Comparison of ENCODE assay signal across 19 cellular contexts in the genomic region with DNA sequence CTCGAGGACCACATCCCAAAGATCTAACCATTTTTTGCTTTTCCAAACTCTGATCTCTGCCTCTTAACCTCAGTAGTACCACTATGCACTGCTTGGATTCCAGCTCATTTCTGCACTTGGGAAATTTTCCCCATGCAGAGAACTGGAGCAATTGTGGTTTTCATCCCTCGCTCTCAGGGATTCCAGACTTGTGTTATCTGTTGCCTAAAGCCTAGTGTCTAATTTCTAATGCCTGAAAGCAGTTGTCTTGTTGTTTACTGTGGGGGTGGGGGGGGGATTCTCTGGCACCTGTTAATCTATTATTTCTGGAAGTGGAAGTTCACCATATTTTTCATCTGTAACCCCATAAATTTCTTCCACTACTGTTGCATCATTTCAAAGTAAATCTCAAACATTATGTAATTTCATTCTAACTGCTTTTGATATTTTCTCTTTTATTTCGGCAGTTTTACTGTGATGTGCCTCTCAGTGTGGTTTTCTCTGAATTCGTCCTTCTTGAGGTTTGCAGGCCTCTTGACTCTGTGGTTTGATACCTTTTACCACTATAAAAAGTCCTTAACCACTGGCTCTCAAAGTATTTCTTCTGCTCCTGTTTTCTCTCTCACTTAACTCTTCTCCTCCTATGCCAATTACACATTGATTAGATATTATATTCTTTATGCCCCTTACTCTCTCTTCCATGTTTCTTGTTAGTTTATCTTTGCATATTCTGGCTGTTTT.
DNase-seq lines count a peak whose midpoint lies in the region; ATAC-seq, FAIRE-seq and TF ChIP-seq lines count a peak whose summit lies in the region.
"Had no signal": no experiment of that assay in that cellular context is flagged by ENCODE, and none has a peak within 500 bp of the region (broad histone marks: within the 10 kb centered on the region; RNA-seq: fewer than 3 reads in every experiment).

No MANE protein-coding gene starts in this region.

- no peaks in the 10 kb centered on the region for H3K4me1 Mint-ChIP-seq in Caco-2 (ENCODE audit: low read depth, unreplicated experiment)
- H3K4me1 Mint-ChIP-seq in astrocyte (ENCODE audit: low read depth, unreplicated experiment) = peaks cover 3% of the 10 kb centered on the region
- peaks cover 20% of the 10 kb centered on the region in 2 donors for H3K4me1 Mint-ChIP-seq in natural killer cell
- H3K4me1 Mint-ChIP-seq: CD8-positive, alpha-beta memory T cell had no signal

- ATAC-seq in natural killer cell = peak in 1 of 3 donors; percentile 69
- no peak for ATAC-seq in HG03460 (IDR thresholded peaks at IDR 0.05; ENCODE audit: unreplicated experiment)
- ATAC-seq in GM18520 (IDR thresholded peaks at IDR 0.05; ENCODE audit: unreplicated experiment) = no peak
- ATAC-seq: GM12878 had no signal

- DNase-seq in Caco-2 (no peak), M059J (ENCODE audit: low read depth) (peak; percentile 53), astrocyte (ENCODE audit: low read depth) (peak; percentile 49), natural killer cell (no peak), DMS153 (lab: John Stamatoyannopoulos, UW) (no peak), COLO829 (ENCODE audit: low spot score) (no peak)
- DNase-seq: CD8-positive, alpha-beta memory T cell; Karpas-422; MM.1S; NCI-H1048; NCI-H1417 treated with DMSO at 0.1 percent for 48 hours; NCI-H510A; NCI-H748 treated with DMSO at 0.1 percent for 48 hours; SIG-M5 had no signal

- CTCF ChIA-PET in Caco-2 (lab: Charles Lee) = no interaction called here

- H3K4me1 ChIP-seq in Caco-2 = no peaks in the 10 kb centered on the region
- H3K4me1 ChIP-seq in astrocyte (ENCODE audit: insufficient read depth, low read length) = no peaks in the 10 kb centered on the region

- H3K36me3 ChIP-seq in Caco-2 (ENCODE audit: control insufficient read depth, insufficient read depth, low read length) (no peaks in the 10 kb centered on the region), astrocyte (ENCODE audit: insufficient read depth, low read length) (no peaks in the 10 kb centered on the region)

- TF ChIP-seq CTCF in Caco-2 (IDR thresholded peaks at IDR 0.05; ENCODE audit: insufficient read depth in 1 of 2, low read depth in 1 of 2, low read length in 1 of 2, severe bottlenecking in 1 of 2, unreplicated experiment in 1 of 2) = no peak
- no peak for TF ChIP-seq CTCF in astrocyte (IDR thresholded peaks at IDR 0.05; ENCODE audit: insufficient read depth, low read depth, low read length)
- no peak for TF ChIP-seq CTCF in natural killer cell (IDR thresholded peaks at IDR 0.05)

- no peak overlapping the region for H3K27ac ChIP-seq in astrocyte (ENCODE audit: low read depth, low read length)
- H3K27ac ChIP-seq: C4-2B had no signal

- no peak overlapping the region for H3K4me3 ChIP-seq in Caco-2 (ENCODE audit: low read depth, low read length)
- no peak overlapping the region for H3K4me3 ChIP-seq in astrocyte (ENCODE audit: insufficient read depth, low read depth, low read length)
- H3K4me3 ChIP-seq: GM12878 had no signal

- H3K9me3 ChIP-seq in Caco-2 (no peaks in the 10 kb centered on the region), astrocyte (ENCODE audit: insufficient read depth, low read depth, low read length) (no peaks in the 10 kb centered on the region)

- no peaks in the 10 kb centered on the region for H3K27me3 Mint-ChIP-seq in Caco-2 (ENCODE audit: insufficient read depth, unreplicated experiment)
- H3K27me3 Mint-ChIP-seq in astrocyte (ENCODE audit: low read depth, unreplicated experiment) = peaks cover 2% of the 10 kb centered on the region
- peaks cover 18 to 80% of the 10 kb centered on the region in 2 donors for H3K27me3 Mint-ChIP-seq in natural killer cell (ENCODE audit: low read depth in 2 of 2)

- intact Hi-C loops in Caco-2 (cut with micrococcal nuclease; ENCODE audit: unreplicated experiment) = no loop called here
- intact Hi-C loops in natural killer cell (cut with micrococcal nuclease) = no loop called here

- H3K9me3 Mint-ChIP-seq in Caco-2 (ENCODE audit: unreplicated experiment) (no peaks in the 10 kb centered on the region), astrocyte (ENCODE audit: unreplicated experiment) (peaks cover 2% of the 10 kb centered on the region), natural killer cell (peaks cover 2 to 4% of the 10 kb centered on the region in 2 donors)

- H3K27me3 ChIP-seq in Caco-2 (replicated peaks; ENCODE audit: control insufficient read depth, insufficient read depth, low read length) (no peaks in the 10 kb centered on the region), astrocyte (ENCODE audit: insufficient read depth, low read length) (no peaks in the 10 kb centered on the region)

- H3K4me2 ChIP-seq in astrocyte (ENCODE audit: low read length) = no peak overlapping the region

- peak overlapping the region; percentile 63 for H3K27ac Mint-ChIP-seq in Caco-2 (ENCODE audit: unreplicated experiment)
- H3K27ac Mint-ChIP-seq in astrocyte (ENCODE audit: unreplicated experiment) = no peak overlapping the region
- H3K27ac Mint-ChIP-seq in natural killer cell = no peak overlapping the region
- H3K27ac Mint-ChIP-seq: CD8-positive, alpha-beta memory T cell had no signal

- no peaks in the 10 kb centered on the region for H3K79me2 ChIP-seq in astrocyte (ENCODE audit: insufficient read depth, low read length)

- POLR2A ChIA-PET in Caco-2 (lab: Charles Lee) = no interaction called here

- H3K4me3 Mint-ChIP-seq in Caco-2 (ENCODE audit: unreplicated experiment) (no peak overlapping the region), astrocyte (ENCODE audit: unreplicated experiment) (no peak overlapping the region), natural killer cell (peak overlapping the region; percentile 2)
- H3K4me3 Mint-ChIP-seq: CD8-positive, alpha-beta memory T cell had no signal

- peak; percentile 92 for FAIRE-seq in astrocyte (lab: Jason Lieb, UNC)
- FAIRE-seq: D721Med, GM12878 had no signal

- no TSS peak for BruUV-seq in Caco-2 (replicated peaks; lab: Mats Ljungman, UMichigan)

- no peaks in the 10 kb centered on the region for H4K20me1 ChIP-seq in astrocyte (ENCODE audit: insufficient read depth, low read length)

- H2AFZ ChIP-seq in astrocyte (ENCODE audit: low read depth, low read length) = no peak overlapping the region

- no peak overlapping the region for H3K9ac ChIP-seq in astrocyte (ENCODE audit: low read length)

- H3K36me3 Mint-ChIP-seq in Caco-2 (ENCODE audit: insufficient read depth, unreplicated experiment) (no peaks in the 10 kb centered on the region), astrocyte (ENCODE audit: low read depth, unreplicated experiment) (no peaks in the 10 kb centered on the region), natural killer cell (peaks cover 10% of the 10 kb centered on the region)

Comparison
In these comparisons a context has a peak if more than half of its experiments do, and no peak if none do; other contexts are left out.
1. DNase-seq: peak in M059J (single experiment) and astrocyte (single experiment); none in Caco-2 (0 of 2), natural killer cell (single experiment), DMS153 (single experiment) and COLO829 (single experiment).